ENCODE assay signal across 1 cellular context in genomic region chr4:128809477-128810330, GRCh38.
TF ChIP-seq lines count a peak whose summit lies in the region.

Gene JADE1, plus strand, starts transcription at chr4:128809700. Its CDS starts 22,059 bp downstream, at chr4:128831759.

TF ChIP-seq in K562, 482 proteins besides CTCF, POLR2A, EP300 and RAD21 (continued from another document and continues in another):
- TF ChIP-seq ZBTB40 (IDR thresholded peaks at IDR 0.05), result no peak
- TF ChIP-seq ZBTB40 (CRISPR knock-in tag; IDR thresholded peaks at IDR 0.05), result no peak
- TF ChIP-seq MTA1 (IDR thresholded peaks at IDR 0.05; ENCODE audit: borderline replicate concordance), result 0 out of 2 replicates have a peak, but pooled peaks have one; percentile 24
- no peak for TF ChIP-seq RREB1 (CRISPR knock-in tag; IDR thresholded peaks at IDR 0.05)
- TF ChIP-seq BRF1 (IDR thresholded peaks at IDR 0.05; ENCODE audit: borderline replicate concordance, extremely low read depth, insufficient read length), result no peak
- no peak for TF ChIP-seq NR3C1 (CRISPR knock-in tag; IDR thresholded peaks at IDR 0.05)
- TF ChIP-seq ZNF764 (CRISPR knock-in tag; IDR thresholded peaks at IDR 0.05; ENCODE audit: low read depth), result no peak
- no peak for TF ChIP-seq RUNX1 (IDR thresholded peaks at IDR 0.05; ENCODE audit: low read depth)
- TF ChIP-seq MXI1 (IDR thresholded peaks at IDR 0.05; ENCODE audit: low read depth, low read length), result no peak
- TF ChIP-seq ZNF274 (IDR thresholded peaks at IDR 0.05; ENCODE audit: borderline replicate concordance, low read depth, low read length), result no peak
- TF ChIP-seq ZNF140 (CRISPR knock-in tag; IDR thresholded peaks at IDR 0.05), result no peak
- peak; percentile 69 for TF ChIP-seq CTCFL (IDR thresholded peaks at IDR 0.05; ENCODE audit: borderline replicate concordance, insufficient read depth, low read depth, low read length, poor library complexity, severe bottlenecking)
- TF ChIP-seq ZNF699 (CRISPR knock-in tag; IDR thresholded peaks at IDR 0.05; ENCODE audit: insufficient replicate concordance), result no peak
- TF ChIP-seq TCF7 (IDR thresholded peaks at IDR 0.05; ENCODE audit: borderline replicate concordance), result no peak
- TF ChIP-seq FOXJ2 (tag; IDR thresholded peaks at IDR 0.05), result no peak
- TF ChIP-seq NFE2L1 (tag; IDR thresholded peaks at IDR 0.05; ENCODE audit: borderline replicate concordance, low read depth), result no peak
- no peak for TF ChIP-seq HIVEP1 (CRISPR knock-in tag; IDR thresholded peaks at IDR 0.05)
- no peak for TF ChIP-seq NFYB (IDR thresholded peaks at IDR 0.05; ENCODE audit: extremely low read depth, insufficient read length)
- TF ChIP-seq NELFE (IDR thresholded peaks at IDR 0.05; ENCODE audit: insufficient read depth, insufficient read length), result no peak
- TF ChIP-seq FIP1L1 (IDR thresholded peaks at IDR 0.05; ENCODE audit: low read depth, low read length, poor library complexity, severe bottlenecking), result peak; percentile 73
- no peak for TF ChIP-seq E2F4 (CRISPR knock-in tag; IDR thresholded peaks at IDR 0.05; ENCODE audit: low read depth)
- no peak for TF ChIP-seq HBP1 (CRISPR knock-in tag; IDR thresholded peaks at IDR 0.05)
- no peak for TF ChIP-seq CBFA2T2 (conservative IDR thresholded peaks at IDR 0.05)
- TF ChIP-seq ELF4 (CRISPR knock-in tag; IDR thresholded peaks at IDR 0.05), result no peak
- no peak for TF ChIP-seq EWSR1 (IDR thresholded peaks at IDR 0.05; ENCODE audit: borderline replicate concordance, low read depth, partially characterized antibody)
- no peak for TF ChIP-seq ZNF175 (CRISPR knock-in tag; IDR thresholded peaks at IDR 0.05; ENCODE audit: low read depth)
- TF ChIP-seq L3MBTL2 (IDR thresholded peaks at IDR 0.05), result peak; percentile 66
- TF ChIP-seq ZNF655 (CRISPR knock-in tag; IDR thresholded peaks at IDR 0.05), result no peak
- peak; percentile 92 to 98 for TF ChIP-seq UBTF (IDR thresholded peaks at IDR 0.05; ENCODE audit: borderline replicate concordance in 1 of 2, low read depth in 2 of 2, low read length in 2 of 2)
- TF ChIP-seq ZBTB1 (CRISPR knock-in tag; IDR thresholded peaks at IDR 0.05; ENCODE audit: borderline replicate concordance, low read depth), result no peak
- TF ChIP-seq ESRRA (IDR thresholded peaks at IDR 0.05; ENCODE audit: borderline replicate concordance, low read depth), result no peak; the same call in 1 of the 2 replicates
- TF ChIP-seq ZNF431 (CRISPR knock-in tag; IDR thresholded peaks at IDR 0.05), result no peak
- peak; percentile 46; the same call in 1 of the 2 replicates for TF ChIP-seq PHF8 (IDR thresholded peaks at IDR 0.05; ENCODE audit: borderline replicate concordance, low read length)
- no peak for TF ChIP-seq CREBBP (IDR thresholded peaks at IDR 0.05; ENCODE audit: low read depth, low read length)
